In genomic region chr1:3856923-3857790, GRCh38 we compare ENCODE assay signal across 8 cellular contexts. TPM values are rescaled to one million over a fixed set of nuclear protein-coding genes. Genes with fewer than 3 reads are reported as not detected.
DNase-seq lines count a peak whose midpoint lies in the region; FAIRE-seq and TF ChIP-seq lines count a peak whose summit lies in the region.

CEP104 (minus strand) TSS chr1:3857211; CDS start chr1:3852407, 4,804 bp downstream.
DFFB (plus strand) TSS chr1:3857476; CDS start chr1:3857604, 128 bp downstream.

- no CpG with 5 or more reads among the region's 73 CpGs for WGBS in H9 (ENCODE audit: extremely low coverage, insufficient read length, low lambda C conversion rate)
- WGBS in neuronal stem cell (ENCODE audit: extremely low coverage in 2 of 2, insufficient read length in 2 of 2, insufficient replicate concordance in 1 of 2), 2 donors, result no CpG with 5 or more reads among the region's 73 CpGs

- H3K9ac ChIP-seq in H9 (ENCODE audit: extremely low read depth, insufficient read length, low read length) (peak within 1 kb of the TSS; percentile 19), neuronal stem cell (ENCODE audit: low read depth, low read length, poor library complexity) (peak within 1 kb of the TSS; percentile 92)

- H3K23ac ChIP-seq in H9 (ENCODE audit: insufficient read length, low read depth, low read length), result no peak within 1 kb of the TSS
- H3K23ac ChIP-seq in neuronal stem cell (ENCODE audit: low read depth, low read length, poor library complexity), result peak within 1 kb of the TSS; percentile 95

- H4K91ac ChIP-seq in H9 (ENCODE audit: insufficient read length, low read depth, low read length), result no peak within 1 kb of the TSS
- no peak within 1 kb of the TSS for H4K91ac ChIP-seq in neuronal stem cell (ENCODE audit: low read depth, low read length, poor library complexity)

- H2BK15ac ChIP-seq in H9 (ENCODE audit: low read depth, low read length), result no peak within 1 kb of the TSS
- H2BK15ac ChIP-seq in neuronal stem cell (ENCODE audit: low read length), result no peak within 1 kb of the TSS

- H3K27me3 Mint-ChIP-seq in H9 (ENCODE audit: low read depth), result peaks cover 2% of the 10 kb centered on the region; the same call in 1 of the 2 replicates

- H4K20me1 ChIP-seq in H9 (ENCODE audit: control insufficient read depth, insufficient read depth, insufficient read length), result no peaks in the 10 kb centered on the region

- H3K9me3 ChIP-seq in H9 (ENCODE audit: control insufficient read depth, low read depth, low read length) (no peaks in the 10 kb centered on the region), SJCRH30 (replicated peaks) (no peaks in the 10 kb centered on the region), neuronal stem cell (replicated peaks in 1 of 2; ENCODE audit: control insufficient read depth in 2 of 2, insufficient read depth in 1 of 2, low read depth in 1 of 2, low read length in 2 of 2) (no peaks in the 10 kb centered on the region)

- H3K36me3 Mint-ChIP-seq in H9 (ENCODE audit: insufficient read depth in 1 of 3, low read depth in 3 of 3), result no peaks in the 10 kb centered on the region; a peak in 1 of 7 replicates

- H2AFZ ChIP-seq in H9 (ENCODE audit: low read length) (no peak within 1 kb of the TSS), neuronal stem cell (ENCODE audit: low read length) (peak within 1 kb of the TSS; percentile 97)

- H2BK12ac ChIP-seq in H9 (ENCODE audit: insufficient read length, low read depth, low read length) (no peak within 1 kb of the TSS), neuronal stem cell (ENCODE audit: low read length) (no peak within 1 kb of the TSS)

- no peak within 1 kb of the TSS for H2BK20ac ChIP-seq in H9 (ENCODE audit: low read depth, low read length, poor library complexity, severe bottlenecking)

- H2BK120ac ChIP-seq in H9 (ENCODE audit: low read depth, low read length, poor library complexity, severe bottlenecking) (no peak within 1 kb of the TSS), neuronal stem cell (ENCODE audit: low read depth, low read length) (no peak within 1 kb of the TSS)

- H3K4me3 ChIP-seq in SJCRH30 (peak within 1 kb of the TSS; percentile 93), neuronal stem cell (ENCODE audit: low read length in 2 of 2) (peak within 1 kb of the TSS; percentile 71 to 84)

- TF ChIP-seq CTCF in H9 (conservative IDR thresholded peaks at IDR 0.05), result peak; percentile 45; the same call in 2 of the 3 replicates

- peaks cover 8% of the 10 kb centered on the region for H3K23me2 ChIP-seq in H9 (ENCODE audit: insufficient read length, low read depth, low read length, poor library complexity, severe bottlenecking)

- H3K9me3 Mint-ChIP-seq in H9, result no peaks in the 10 kb centered on the region

- H3K14ac ChIP-seq in H9 (ENCODE audit: insufficient read depth, low read length) (no peak within 1 kb of the TSS; the same call in 1 of the 2 replicates), neuronal stem cell (ENCODE audit: low read length) (peak within 1 kb of the TSS; percentile 12)

- H2BK5ac ChIP-seq in H9 (ENCODE audit: insufficient read length, low read length) (no peak within 1 kb of the TSS), neuronal stem cell (ENCODE audit: low read length) (peak within 1 kb of the TSS; percentile 46)

- H4K5ac ChIP-seq in H9 (ENCODE audit: insufficient read length, low read depth, low read length), result no peak within 1 kb of the TSS

- DNase-seq in H9 (peak; percentile 98), M059J (ENCODE audit: low read depth) (peak; percentile 97), SJCRH30 (peak; percentile 95 to 96), frontal cortex (ENCODE audit: low spot score in 2 of 2) (peak; percentile 98), neuronal stem cell (ENCODE audit: low spot score) (peak; percentile 91), substantia nigra (lab: John Stamatoyannopoulos, UW) (peak; percentile 30 to 94 (median 80))
- DNase-seq in activated naive CD4-positive, alpha-beta T cell (lab: John Stamatoyannopoulos, UW), result peak; percentile 88 to 96 (median 94)

- H3K56ac ChIP-seq in H9 (ENCODE audit: insufficient read length, low read depth, low read length), result no peak within 1 kb of the TSS

- H3K4me2 ChIP-seq in H9 (ENCODE audit: insufficient read depth, insufficient read length, low read length), result peak within 1 kb of the TSS; percentile 51
- peak within 1 kb of the TSS; percentile 94 for H3K4me2 ChIP-seq in neuronal stem cell (ENCODE audit: insufficient read depth, low read length, poor library complexity, severe bottlenecking)

- peak within 1 kb of the TSS in 2 of 3 experiments; percentile 31 to 39; a peak in 2 of 7 replicates for H3K27ac Mint-ChIP-seq in H9

- H3K79me2 ChIP-seq in H9 (ENCODE audit: insufficient read depth, low read length), result 0 out of 2 replicates have a peak, but pooled peaks cover 2% of the 10 kb centered on the region

- peak within 1 kb of the TSS; percentile 91 to 95 for H3K4me3 Mint-ChIP-seq in H9

- H3K36me3 ChIP-seq in SJCRH30 (no peaks in the 10 kb centered on the region), neuronal stem cell (replicated peaks in 1 of 2; ENCODE audit: control insufficient read depth in 2 of 2, insufficient read depth in 2 of 2, low read length in 2 of 2) (no peaks in the 10 kb centered on the region)

- H3K4me1 Mint-ChIP-seq in H9, result peaks cover 20 to 25% of the 10 kb centered on the region in 2 experiments

- H3K79me1 ChIP-seq in H9 (ENCODE audit: insufficient read depth, low read depth, low read length, poor library complexity, severe bottlenecking) (no peaks in the 10 kb centered on the region), neuronal stem cell (ENCODE audit: low read depth, low read length) (no peaks in the 10 kb centered on the region)

- FAIRE-seq in G401.6 (lab: Jason Lieb, UNC), result peak; percentile 96
- no peak for FAIRE-seq in frontal cortex (lab: Jason Lieb, UNC)

- no peak within 1 kb of the TSS for H4K8ac ChIP-seq in H9 (replicated peaks; ENCODE audit: insufficient read length, low read depth, low read length)
- H4K8ac ChIP-seq in neuronal stem cell (ENCODE audit: low read depth, low read length), result no peak within 1 kb of the TSS

- H3K18ac ChIP-seq in H9 (ENCODE audit: insufficient read length, low read depth, low read length), result no peak within 1 kb of the TSS
- peak within 1 kb of the TSS; percentile 90 for H3K18ac ChIP-seq in neuronal stem cell (ENCODE audit: low read length)

- H3K27ac ChIP-seq in H9 (ENCODE audit: insufficient read length, low read depth, low read length) (no peak within 1 kb of the TSS), SJCRH30 (peak within 1 kb of the TSS; percentile 81), neuronal stem cell (replicated peaks; ENCODE audit: low read length) (no peak within 1 kb of the TSS), substantia nigra (ENCODE audit: low read depth, low read length, poor library complexity, severe bottlenecking) (peak within 1 kb of the TSS; percentile 84)

- no peak within 1 kb of the TSS for H3T11ph ChIP-seq in H9 (ENCODE audit: low read length)

- H3K27me3 ChIP-seq in H9 (ENCODE audit: insufficient read depth, low read length) (no peaks in the 10 kb centered on the region), SJCRH30 (no peaks in the 10 kb centered on the region), neuronal stem cell (ENCODE audit: control insufficient read depth in 3 of 3, insufficient read depth in 3 of 3, low read depth in 1 of 3, low read length in 3 of 3) (peaks cover 0 to 5% (median 0%) of the 10 kb centered on the region in 3 experiments)

- H2AK5ac ChIP-seq in H9 (ENCODE audit: insufficient read length, low read length), result no peak within 1 kb of the TSS
- peak within 1 kb of the TSS; percentile 65 for H2AK5ac ChIP-seq in neuronal stem cell (ENCODE audit: low read depth, low read length)

- H3K4ac ChIP-seq in H9 (ENCODE audit: low read depth, low read length) (no peak within 1 kb of the TSS), neuronal stem cell (ENCODE audit: low read length) (no peak within 1 kb of the TSS)

- H3K4me1 ChIP-seq in H9 (ENCODE audit: insufficient read depth, low read length), result no peaks in the 10 kb centered on the region
- no peaks in the 10 kb centered on the region for H3K4me1 ChIP-seq in SJCRH30
- H3K4me1 ChIP-seq in neuronal stem cell (ENCODE audit: control insufficient read depth in 2 of 2, insufficient read depth in 1 of 2, low read depth in 1 of 2, low read length in 2 of 2), result peaks cover 6% of the 10 kb centered on the region in 2 donors

RNA-seq across cellular contexts. Expression of gene CEP104, which starts in this region (rescaled TPM):
- 34.5 and 40.8 TPM in 2 replicates for total RNA-seq in H9 (2021)
- total RNA-seq in M059J (2014; rRNA removed; shearing (Covaris generic)), result 25.4 and 36.7 TPM in 2 replicates
- 30.5 and 35.1 TPM in 2 replicates for total RNA-seq in SJCRH30 (2014; rRNA removed; shearing (Covaris generic))
- total RNA-seq in frontal cortex, result 21.6 TPM
- polyA plus RNA-seq in neuronal stem cell (2013, experiment 1 of 2), result 12.6 TPM
- polyA plus RNA-seq in neuronal stem cell (2013, experiment 2 of 2), result 13.2 TPM

RNA-seq across cellular contexts. Expression of gene DFFB, which starts in this region (rescaled TPM):
- 9.1 and 9.7 TPM in 2 replicates for total RNA-seq in H9 (2021)
- 1.6 and 8.6 TPM in 2 replicates for total RNA-seq in M059J (2014; rRNA removed; shearing (Covaris generic))
- 5.6 and 6.4 TPM in 2 replicates for total RNA-seq in SJCRH30 (2014; rRNA removed; shearing (Covaris generic))
- 11.0 TPM for total RNA-seq in frontal cortex
- 6.6 TPM for polyA plus RNA-seq in neuronal stem cell (2013, experiment 1 of 2)
- polyA plus RNA-seq in neuronal stem cell (2013, experiment 2 of 2), result 7.4 TPM

Comparison
In these comparisons a context has a peak if more than half of its experiments do, and no peak if none do; other contexts are left out.
1. H3K27ac ChIP-seq: peak in SJCRH30 (single experiment) and substantia nigra (single experiment); none in H9 (single experiment) and neuronal stem cell (single experiment).
2. Peak in every context shown above with its lines, with median percentiles within 50 percentile points of each other: DNase-seq.